ENCODE assay signal across 1 cellular context in genomic region chr12:96194901-96195844, GRCh38.
A peak's percentile ranks its signal among the peaks of the same experiment; 100 is the strongest.
TF ChIP-seq lines count a peak whose summit lies in the region.

No MANE protein-coding gene starts in this region.

TF ChIP-seq in GM12878, 131 proteins besides CTCF, POLR2A, EP300 and RAD21 (continued from another document and continues in another):
- TF ChIP-seq FOXK2 (IDR thresholded peaks at IDR 0.05) (no peak), CHD2 (IDR thresholded peaks at IDR 0.05; ENCODE audit: borderline replicate concordance, low read depth, low read length) (no peak), NR2C1 (IDR thresholded peaks at IDR 0.05) (no peak), YBX1 (IDR thresholded peaks at IDR 0.05) (no peak), ELK1 (IDR thresholded peaks at IDR 0.05; ENCODE audit: low read depth, low read length) (peak; percentile 64; the same call in 1 of the 2 replicates), POU2F2 (IDR thresholded peaks at IDR 0.05; ENCODE audit: borderline replicate concordance, low read depth, low read length) (no peak), GABPA (IDR thresholded peaks at IDR 0.05; ENCODE audit: low read depth) (peak; percentile 48), ZNF384 (IDR thresholded peaks at IDR 0.05; ENCODE audit: borderline replicate concordance, low read depth, low read length) (peak; percentile 93), FOS (IDR thresholded peaks at IDR 0.05; ENCODE audit: borderline replicate concordance, extremely low read depth, insufficient read length) (no peak), HDAC6 (IDR thresholded peaks at IDR 0.05; ENCODE audit: unreplicated experiment) (no peak), STAT1 (conservative IDR thresholded peaks at IDR 0.05) (no peak), NR2C2 (IDR thresholded peaks at IDR 0.05; ENCODE audit: borderline replicate concordance, control insufficient read depth, insufficient read length, low read depth) (no peak), ZNF622 (IDR thresholded peaks at IDR 0.05) (no peak), KDM1A (IDR thresholded peaks at IDR 0.05; ENCODE audit: borderline replicate concordance) (no peak), HCFC1 (IDR thresholded peaks at IDR 0.05; ENCODE audit: low read length) (0 out of 2 replicates have a peak, but pooled peaks have one; percentile 12), WRNIP1 (IDR thresholded peaks at IDR 0.05; ENCODE audit: borderline replicate concordance, low read depth, low read length) (no peak), SREBF2 (IDR thresholded peaks at IDR 0.05; ENCODE audit: low read length) (no peak), BCL3 (IDR thresholded peaks at IDR 0.05; ENCODE audit: borderline replicate concordance, insufficient read depth, low read depth, low read length, poor library complexity, severe bottlenecking) (peak; percentile 55), PAX5 (IDR thresholded peaks at IDR 0.05; ENCODE audit: borderline replicate concordance, low read depth, low read length) (peak; percentile 45; the same call in 1 of the 2 replicates), MTA3 (IDR thresholded peaks at IDR 0.05; ENCODE audit: borderline replicate concordance, low read length) (peak; percentile 86; the same call in 1 of the 2 replicates), RAD51 (IDR thresholded peaks at IDR 0.05) (no peak), NFIC (IDR thresholded peaks at IDR 0.05; ENCODE audit: low read depth, low read length) (peak; percentile 89), E2F8 (IDR thresholded peaks at IDR 0.05; ENCODE audit: low read depth, partially characterized antibody) (no peak), ZBTB4 (CRISPR knock-in tag; IDR thresholded peaks at IDR 0.05) (no peak), HDAC2 (IDR thresholded peaks at IDR 0.05) (no peak), NFXL1 (IDR thresholded peaks at IDR 0.05; ENCODE audit: borderline replicate concordance) (no peak), PKNOX1 (IDR thresholded peaks at IDR 0.05) (peak; percentile 76), RELA (IDR thresholded peaks at IDR 0.05; ENCODE audit: borderline replicate concordance, partially characterized antibody) (peak; percentile 65), ZNF274 (IDR thresholded peaks at IDR 0.05; ENCODE audit: insufficient read depth, insufficient read length) (no peak), ASH2L (IDR thresholded peaks at IDR 0.05; ENCODE audit: borderline replicate concordance, low read depth) (no peak), STAT3 (IDR thresholded peaks at IDR 0.05; ENCODE audit: low read depth, low read length) (no peak; the same call in 1 of the 2 replicates), RFX5 (IDR thresholded peaks at IDR 0.05; ENCODE audit: low read depth, low read length) (no peak), HDGF (IDR thresholded peaks at IDR 0.05) (no peak), SMARCA5 (IDR thresholded peaks at IDR 0.05) (no peak), MYB (IDR thresholded peaks at IDR 0.05; ENCODE audit: borderline replicate concordance, low read depth, low read length) (no peak), CHD4 (IDR thresholded peaks at IDR 0.05) (no peak), MXI1 (IDR thresholded peaks at IDR 0.05; ENCODE audit: low read depth, low read length) (peak; percentile 63; the same call in 1 of the 2 replicates), BMI1 (IDR thresholded peaks at IDR 0.05; ENCODE audit: borderline replicate concordance) (no peak)
- TF ChIP-seq, protein P1, sequence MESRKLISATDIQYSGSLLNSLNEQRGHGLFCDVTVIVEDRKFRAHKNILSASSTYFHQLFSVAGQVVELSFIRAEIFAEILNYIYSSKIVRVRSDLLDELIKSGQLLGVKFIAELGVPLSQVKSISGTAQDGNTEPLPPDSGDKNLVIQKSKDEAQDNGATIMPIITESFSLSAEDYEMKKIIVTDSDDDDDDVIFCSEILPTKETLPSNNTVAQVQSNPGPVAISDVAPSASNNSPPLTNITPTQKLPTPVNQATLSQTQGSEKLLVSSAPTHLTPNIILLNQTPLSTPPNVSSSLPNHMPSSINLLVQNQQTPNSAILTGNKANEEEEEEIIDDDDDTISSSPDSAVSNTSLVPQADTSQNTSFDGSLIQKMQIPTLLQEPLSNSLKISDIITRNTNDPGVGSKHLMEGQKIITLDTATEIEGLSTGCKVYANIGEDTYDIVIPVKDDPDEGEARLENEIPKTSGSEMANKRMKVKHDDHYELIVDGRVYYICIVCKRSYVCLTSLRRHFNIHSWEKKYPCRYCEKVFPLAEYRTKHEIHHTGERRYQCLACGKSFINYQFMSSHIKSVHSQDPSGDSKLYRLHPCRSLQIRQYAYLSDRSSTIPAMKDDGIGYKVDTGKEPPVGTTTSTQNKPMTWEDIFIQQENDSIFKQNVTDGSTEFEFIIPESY (IDR thresholded peaks at IDR 0.05), result no peak
- TF ChIP-seq, protein P2, sequence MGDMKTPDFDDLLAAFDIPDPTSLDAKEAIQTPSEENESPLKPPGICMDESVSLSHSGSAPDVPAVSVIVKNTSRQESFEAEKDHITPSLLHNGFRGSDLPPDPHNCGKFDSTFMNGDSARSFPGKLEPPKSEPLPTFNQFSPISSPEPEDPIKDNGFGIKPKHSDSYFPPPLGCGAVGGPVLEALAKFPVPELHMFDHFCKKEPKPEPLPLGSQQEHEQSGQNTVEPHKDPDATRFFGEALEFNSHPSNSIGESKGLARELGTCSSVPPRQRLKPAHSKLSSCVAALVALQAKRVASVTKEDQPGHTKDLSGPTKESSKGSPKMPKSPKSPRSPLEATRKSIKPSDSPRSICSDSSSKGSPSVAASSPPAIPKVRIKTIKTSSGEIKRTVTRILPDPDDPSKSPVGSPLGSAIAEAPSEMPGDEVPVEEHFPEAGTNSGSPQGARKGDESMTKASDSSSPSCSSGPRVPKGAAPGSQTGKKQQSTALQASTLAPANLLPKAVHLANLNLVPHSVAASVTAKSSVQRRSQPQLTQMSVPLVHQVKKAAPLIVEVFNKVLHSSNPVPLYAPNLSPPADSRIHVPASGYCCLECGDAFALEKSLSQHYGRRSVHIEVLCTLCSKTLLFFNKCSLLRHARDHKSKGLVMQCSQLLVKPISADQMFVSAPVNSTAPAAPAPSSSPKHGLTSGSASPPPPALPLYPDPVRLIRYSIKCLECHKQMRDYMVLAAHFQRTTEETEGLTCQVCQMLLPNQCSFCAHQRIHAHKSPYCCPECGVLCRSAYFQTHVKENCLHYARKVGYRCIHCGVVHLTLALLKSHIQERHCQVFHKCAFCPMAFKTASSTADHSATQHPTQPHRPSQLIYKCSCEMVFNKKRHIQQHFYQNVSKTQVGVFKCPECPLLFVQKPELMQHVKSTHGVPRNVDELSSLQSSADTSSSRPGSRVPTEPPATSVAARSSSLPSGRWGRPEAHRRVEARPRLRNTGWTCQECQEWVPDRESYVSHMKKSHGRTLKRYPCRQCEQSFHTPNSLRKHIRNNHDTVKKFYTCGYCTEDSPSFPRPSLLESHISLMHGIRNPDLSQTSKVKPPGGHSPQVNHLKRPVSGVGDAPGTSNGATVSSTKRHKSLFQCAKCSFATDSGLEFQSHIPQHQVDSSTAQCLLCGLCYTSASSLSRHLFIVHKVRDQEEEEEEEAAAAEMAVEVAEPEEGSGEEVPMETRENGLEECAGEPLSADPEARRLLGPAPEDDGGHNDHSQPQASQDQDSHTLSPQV (IDR thresholded peaks at IDR 0.05), result no peak
- TF ChIP-seq, protein P3, sequence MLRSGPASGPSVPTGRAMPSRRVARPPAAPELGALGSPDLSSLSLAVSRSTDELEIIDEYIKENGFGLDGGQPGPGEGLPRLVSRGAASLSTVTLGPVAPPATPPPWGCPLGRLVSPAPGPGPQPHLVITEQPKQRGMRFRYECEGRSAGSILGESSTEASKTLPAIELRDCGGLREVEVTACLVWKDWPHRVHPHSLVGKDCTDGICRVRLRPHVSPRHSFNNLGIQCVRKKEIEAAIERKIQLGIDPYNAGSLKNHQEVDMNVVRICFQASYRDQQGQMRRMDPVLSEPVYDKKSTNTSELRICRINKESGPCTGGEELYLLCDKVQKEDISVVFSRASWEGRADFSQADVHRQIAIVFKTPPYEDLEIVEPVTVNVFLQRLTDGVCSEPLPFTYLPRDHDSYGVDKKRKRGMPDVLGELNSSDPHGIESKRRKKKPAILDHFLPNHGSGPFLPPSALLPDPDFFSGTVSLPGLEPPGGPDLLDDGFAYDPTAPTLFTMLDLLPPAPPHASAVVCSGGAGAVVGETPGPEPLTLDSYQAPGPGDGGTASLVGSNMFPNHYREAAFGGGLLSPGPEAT (IDR thresholded peaks at IDR 0.05; ENCODE audit: low read depth), result peak; percentile 73; the same call in 1 of the 2 replicates
- TF ChIP-seq, protein P4, sequence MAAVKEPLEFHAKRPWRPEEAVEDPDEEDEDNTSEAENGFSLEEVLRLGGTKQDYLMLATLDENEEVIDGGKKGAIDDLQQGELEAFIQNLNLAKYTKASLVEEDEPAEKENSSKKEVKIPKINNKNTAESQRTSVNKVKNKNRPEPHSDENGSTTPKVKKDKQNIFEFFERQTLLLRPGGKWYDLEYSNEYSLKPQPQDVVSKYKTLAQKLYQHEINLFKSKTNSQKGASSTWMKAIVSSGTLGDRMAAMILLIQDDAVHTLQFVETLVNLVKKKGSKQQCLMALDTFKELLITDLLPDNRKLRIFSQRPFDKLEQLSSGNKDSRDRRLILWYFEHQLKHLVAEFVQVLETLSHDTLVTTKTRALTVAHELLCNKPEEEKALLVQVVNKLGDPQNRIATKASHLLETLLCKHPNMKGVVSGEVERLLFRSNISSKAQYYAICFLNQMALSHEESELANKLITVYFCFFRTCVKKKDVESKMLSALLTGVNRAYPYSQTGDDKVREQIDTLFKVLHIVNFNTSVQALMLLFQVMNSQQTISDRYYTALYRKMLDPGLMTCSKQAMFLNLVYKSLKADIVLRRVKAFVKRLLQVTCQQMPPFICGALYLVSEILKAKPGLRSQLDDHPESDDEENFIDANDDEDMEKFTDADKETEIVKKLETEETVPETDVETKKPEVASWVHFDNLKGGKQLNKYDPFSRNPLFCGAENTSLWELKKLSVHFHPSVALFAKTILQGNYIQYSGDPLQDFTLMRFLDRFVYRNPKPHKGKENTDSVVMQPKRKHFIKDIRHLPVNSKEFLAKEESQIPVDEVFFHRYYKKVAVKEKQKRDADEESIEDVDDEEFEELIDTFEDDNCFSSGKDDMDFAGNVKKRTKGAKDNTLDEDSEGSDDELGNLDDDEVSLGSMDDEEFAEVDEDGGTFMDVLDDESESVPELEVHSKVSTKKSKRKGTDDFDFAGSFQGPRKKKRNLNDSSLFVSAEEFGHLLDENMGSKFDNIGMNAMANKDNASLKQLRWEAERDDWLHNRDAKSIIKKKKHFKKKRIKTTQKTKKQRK (IDR thresholded peaks at IDR 0.05; ENCODE audit: low read depth, low read length), result no peak
